In the genomic region with DNA sequence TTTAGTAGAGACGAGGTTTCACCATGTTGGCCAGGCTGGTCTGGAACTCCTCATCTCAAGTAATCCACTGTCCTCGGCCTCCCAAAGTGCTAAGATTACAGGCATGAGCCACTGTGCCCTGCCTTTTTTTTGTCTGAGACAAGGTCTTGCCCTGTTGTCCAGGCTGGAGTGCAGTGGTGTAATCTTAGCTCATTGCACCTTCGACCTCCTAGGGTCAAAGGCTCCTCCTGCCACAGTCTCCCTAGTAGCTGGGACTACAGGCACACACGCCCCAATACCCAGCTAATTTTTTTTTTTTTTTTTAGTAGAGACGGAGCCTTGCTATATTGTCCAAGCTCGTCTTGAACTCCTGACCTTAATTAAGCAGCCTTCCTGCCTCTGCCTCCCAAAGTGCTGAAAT, we compare ENCODE assay signal across 25 cellular contexts.
"Had no signal": no experiment of that assay in that cellular context is flagged by ENCODE, and none has a peak within 500 bp of the region (broad histone marks: within the 10 kb centered on the region; RNA-seq: fewer than 3 reads in every experiment).

No MANE protein-coding gene starts in this region.

- H3K27me3 ChIP-seq: ovary, right atrium auricular region, spleen, tibial nerve, vagina had no signal

- H3K27ac ChIP-seq: lower lobe of right lung, ovary, right atrium auricular region, skin epidermis, spleen, tibial nerve, vagina had no signal

- H3K36me3 ChIP-seq: ovary had no signal

- FAIRE-seq: islet of Langerhans had no signal

- H3K27ac Mint-ChIP-seq: progenitor cell of endocrine pancreas; stimulated activated memory B cell treated with anti-CD40 and anti-IgM and Interleukin-4, amounts not matched to agents 10 μg/mL and 1 μg/mL and 100 μg/mL, for 72 hours; stimulated activated naive CD8-positive, alpha-beta T cell treated with anti-CD3 and anti-CD28 coated beads, Interleukin-15, amount 100 ng/mL, for 72 hours; type B pancreatic cell had no signal

- DNase-seq: hypothalamus; immature natural killer cell; left ventricle myocardium superior; lower lobe of right lung; mammary epithelial cell; mesenchymal stem cell; naive thymus-derived CD8-positive, alpha-beta T cell; ovary; spleen; stimulated activated CD4-positive, alpha-beta T cell treated with anti-CD3 and anti-CD28 coated beads, Interleukin-1b, Interleukin-23, amount 100 ng/mL, for 48 hours; stimulated activated CD4-positive, alpha-beta T cell treated with anti-CD3 and anti-CD28 coated beads, Interleukin-2, amount 100 ng/mL, for 48 hours; stimulated activated CD4-positive, alpha-beta T cell treated with anti-CD3 and anti-CD28 coated beads, Interleukin-4, amount 100 ng/mL, for 4 hours; stimulated activated CD8-positive, alpha-beta memory T cell treated with anti-CD3 and anti-CD28 coated beads, Interleukin-4, amount 100 ng/mL, for 48 hours; stimulated activated naive CD4-positive, alpha-beta T cell treated with Interleukin-2 at 50 U/mL for 16 hours; stimulated activated naive CD8-positive, alpha-beta T cell treated with anti-CD3 and anti-CD28 coated beads, Interleukin-15, amount 100 ng/mL, for 72 hours; substantia nigra had no signal

- H3K4me1 ChIP-seq: lower lobe of right lung, right atrium auricular region, tibial nerve, vagina had no signal

- H3K27me3 Mint-ChIP-seq: naive thymus-derived CD8-positive, alpha-beta T cell; progenitor cell of endocrine pancreas; stimulated activated memory B cell treated with anti-CD40 and anti-IgM and Interleukin-4, amounts not matched to agents 10 μg/mL and 1 μg/mL and 100 μg/mL, for 72 hours; stimulated activated naive CD8-positive, alpha-beta T cell treated with anti-CD3 and anti-CD28 coated beads, Interleukin-15, amount 100 ng/mL, for 72 hours; type B pancreatic cell had no signal

- H3K9me3 Mint-ChIP-seq: immature natural killer cell; naive thymus-derived CD8-positive, alpha-beta T cell; stimulated activated memory B cell treated with anti-CD40 and anti-IgM and Interleukin-4, amounts not matched to agents 10 μg/mL and 1 μg/mL and 100 μg/mL, for 72 hours; stimulated activated naive CD8-positive, alpha-beta T cell treated with anti-CD3 and anti-CD28 coated beads, Interleukin-15, amount 100 ng/mL, for 72 hours; type B pancreatic cell had no signal

- H3K9me3 ChIP-seq: lower lobe of right lung, ovary, right atrium auricular region, spleen, tibial nerve, vagina had no signal

- H3K4me1 Mint-ChIP-seq: stimulated activated memory B cell treated with anti-CD40 and anti-IgM and Interleukin-4, amounts not matched to agents 10 μg/mL and 1 μg/mL and 100 μg/mL, for 72 hours had no signal

- ATAC-seq: left ventricle myocardium superior; lower lobe of right lung; naive thymus-derived CD8-positive, alpha-beta T cell; sciatic nerve; stimulated activated memory B cell treated with anti-CD40 and anti-IgM and Interleukin-4, amounts not matched to agents 10 μg/mL and 1 μg/mL and 100 μg/mL, for 72 hours; stimulated activated naive CD8-positive, alpha-beta T cell treated with anti-CD3 and anti-CD28 coated beads, Interleukin-15, amount 100 ng/mL, for 72 hours had no signal

- H3K4me3 Mint-ChIP-seq: immature natural killer cell; naive thymus-derived CD8-positive, alpha-beta T cell; stimulated activated memory B cell treated with anti-CD40 and anti-IgM and Interleukin-4, amounts not matched to agents 10 μg/mL and 1 μg/mL and 100 μg/mL, for 72 hours; stimulated activated naive CD8-positive, alpha-beta T cell treated with anti-CD3 and anti-CD28 coated beads, Interleukin-15, amount 100 ng/mL, for 72 hours; type B pancreatic cell had no signal

- H3K4me3 ChIP-seq: lower lobe of right lung, ovary, right atrium auricular region, skin epidermis, spleen, tibial nerve, vagina had no signal
